Comparison of ENCODE assay signal across 27 cellular contexts in genomic region chr7:69526570-69526969, GRCh38.
"Had no signal": no experiment of that assay in that cellular context is flagged by ENCODE, and none has a peak within 500 bp of the region (broad histone marks: within the 10 kb centered on the region; RNA-seq: fewer than 3 reads in every experiment).

No MANE protein-coding gene starts in this region.

- H3K27ac ChIP-seq: brain microvascular endothelial cell had no signal

- DNase-seq: activated CD4-positive, alpha-beta T cell treated with anti-CD3 and anti-CD28 coated beads, Interleukin-2, amount 10 ng/mL, durations not matched to agents 24 days and 14 days; activated CD4-positive, alpha-beta T cell treated with anti-CD3 and anti-CD28 coated beads, Interleukin-2, amount 50 U/mL, for 48 hours; activated CD4-positive, CD25-positive, alpha-beta regulatory T cell treated with anti-CD3 and anti-CD28 coated beads, Interleukin-2, amount 50 U/mL, for 72 hours; activated CD8-positive, alpha-beta memory T cell treated with anti-CD3 and anti-CD28 coated beads, Interleukin-2, amount 10 ng/mL, durations not matched to agents 7 days and 5 days; activated effector memory CD4-positive, alpha-beta T cell treated with anti-CD3 and anti-CD28 coated beads, Interleukin-2, amount 50 U/mL, for 16 hours; activated naive CD4-positive, alpha-beta T cell treated with Interleukin-2 at 50 U/mL for 16 hours; activated naive CD8-positive, alpha-beta T cell treated with anti-CD3 and anti-CD28 coated beads, Interleukin-2, amount 50 U/mL, for 24 hours; activated T-cell treated with anti-CD3 and anti-CD28 coated beads, Interleukin-2, amount 50 U/mL, for 24 hours; amniotic stem cell; brain microvascular endothelial cell; cerebellar nuclear complex; KG1; NCI-H1092 treated with DMSO at 0.1 percent for 48 hours; NCI-H1417 treated with DMSO at 0.1 percent for 48 hours; NCI-H1694; NCI-H2029; NCI-H2107; NCI-H2171 treated with DMSO at 0.1 percent for 48 hours; NCI-H226; NCI-H510A; NCI-H526 treated with DMSO at 0.1 percent for 48 hours; NCI-H82; SIG-M5; T-helper 17 cell; T-helper 9 cell had no signal

- ATAC-seq: activated CD8-positive, alpha-beta memory T cell treated with anti-CD3 and anti-CD28 coated beads, Interleukin-2, amount 10 ng/mL, durations not matched to agents 7 days and 5 days; activated naive CD4-positive, alpha-beta T cell treated with anti-CD3 and anti-CD28 coated beads, Interleukin-2, amount 50 U/mL, for 72 hours; activated naive CD8-positive, alpha-beta T cell treated with anti-CD3 and anti-CD28 coated beads, Interleukin-2, amount 50 U/mL, for 24 hours; T-helper 17 cell; WTC11 had no signal

- H3K27me3 ChIP-seq: brain microvascular endothelial cell had no signal

- H3K36me3 ChIP-seq: brain microvascular endothelial cell had no signal
